In the genomic region with DNA sequence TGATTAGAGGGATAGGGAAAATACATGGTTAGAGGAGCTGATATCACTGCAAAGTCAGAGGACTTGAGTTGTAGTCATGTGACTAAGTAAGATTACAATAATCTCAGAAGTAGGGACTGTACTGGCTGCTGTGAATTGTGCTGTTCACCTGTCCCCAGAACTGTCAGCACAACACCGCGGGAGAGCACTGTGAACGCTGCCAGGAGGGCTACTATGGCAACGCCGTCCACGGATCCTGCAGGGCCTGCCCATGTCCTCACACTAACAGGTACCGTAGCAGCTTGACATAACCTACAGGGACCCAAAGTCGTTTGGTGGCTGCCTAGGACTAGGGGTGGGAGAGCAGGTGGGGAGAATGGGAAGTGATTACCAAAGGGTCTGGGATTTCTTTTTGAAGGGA, we compare ENCODE assay signal across 13 cellular contexts.
DNase-seq lines count a peak whose midpoint lies in the region; ATAC-seq and TF ChIP-seq lines count a peak whose summit lies in the region.
"Had no signal": no experiment of that assay in that cellular context is flagged by ENCODE, and none has a peak within 500 bp of the region (broad histone marks: within the 10 kb centered on the region; RNA-seq: fewer than 3 reads in every experiment).

No MANE protein-coding gene starts in this region.

- no peak for TF ChIP-seq POLR2A in GM18505 (IDR thresholded peaks at IDR 0.05; ENCODE audit: borderline replicate concordance, extremely low read depth, insufficient read depth, insufficient read length)

- peak overlapping the region; percentile 31 for H2BK15ac ChIP-seq in neuronal stem cell (ENCODE audit: low read length)

- H3K27ac ChIP-seq in WERI-Rb-1 = no peak overlapping the region
- H3K27ac ChIP-seq in neuronal stem cell (replicated peaks; ENCODE audit: low read length) = no peak overlapping the region
- H3K27ac ChIP-seq: left lung had no signal

- no peaks in the 10 kb centered on the region for H3K9me3 Mint-ChIP-seq in activated naive CD4-positive, alpha-beta T cell treated with anti-CD3 and anti-CD28 coated beads, Interleukin-2, amount 50 U/mL, for 72 hours
- H3K9me3 Mint-ChIP-seq: activated T-helper 1 cell treated with anti-CD3 and anti-CD28 coated beads, Interleukin-12 subunit alpha, Interleukin-12 subunit beta, Interleukin-2, Interleukin-4 antibody, amounts not matched to agents 30 ng/mL and 10 ng/mL and 1 ng/mL, durations not matched to agents 14 hours and 24 hours and 36 hours had no signal

- no peaks in the 10 kb centered on the region for H3K36me3 Mint-ChIP-seq in activated naive CD4-positive, alpha-beta T cell treated with anti-CD3 and anti-CD28 coated beads, Interleukin-2, amount 50 U/mL, for 72 hours

- no peak overlapping the region for H3K18ac ChIP-seq in neuronal stem cell (ENCODE audit: low read length)

- no peak overlapping the region for H2AFZ ChIP-seq in neuronal stem cell (ENCODE audit: low read length)

- ATAC-seq in GM18505 (IDR thresholded peaks at IDR 0.05; ENCODE audit: unreplicated experiment) = no peak
- ATAC-seq in GM21825 (IDR thresholded peaks at IDR 0.05; ENCODE audit: unreplicated experiment) = no peak
- no peak for ATAC-seq in activated naive CD4-positive, alpha-beta T cell treated with anti-CD3 and anti-CD28 coated beads, Interleukin-2, amount 50 U/mL, for 72 hours
- ATAC-seq: left lung had no signal

- DNase-seq in LNCaP clone FGC (ENCODE audit: low read depth) = peak; percentile 13
- DNase-seq in NCI-H2081 treated with DMSO at 0.1 percent for 48 hours (lab: John Stamatoyannopoulos, UW) = peak; percentile 79
- peak; percentile 33 for DNase-seq in WERI-Rb-1
- DNase-seq in neuronal stem cell (ENCODE audit: low spot score) = no peak
- no peak for DNase-seq in COLO829 (ENCODE audit: low spot score)
- DNase-seq in activated naive CD4-positive, alpha-beta T cell treated with anti-CD3 and anti-CD28 coated beads, Interleukin-2, amount 50 U/mL, for 72 hours (ENCODE audit: low spot score in 2 of 2) = no peak
- DNase-seq: activated CD4-positive, alpha-beta T cell treated with anti-CD3 and anti-CD28 coated beads, Interleukin-2, amount 50 U/mL, for 48 hours; Kasumi-1; left lung; tibial artery had no signal

- H3K9me3 ChIP-seq in WERI-Rb-1 (ENCODE audit: severe bottlenecking) (no peaks in the 10 kb centered on the region), neuronal stem cell (replicated peaks in 1 of 2; ENCODE audit: control insufficient read depth in 2 of 2, insufficient read depth in 1 of 2, low read depth in 1 of 2, low read length in 2 of 2) (no peaks in the 10 kb centered on the region)
- H3K9me3 ChIP-seq: left lung, tibial artery had no signal

- H3K36me3 ChIP-seq in WERI-Rb-1 = no peaks in the 10 kb centered on the region
- no peaks in the 10 kb centered on the region for H3K36me3 ChIP-seq in neuronal stem cell (replicated peaks in 1 of 2; ENCODE audit: control insufficient read depth in 2 of 2, insufficient read depth in 2 of 2, low read length in 2 of 2)
- H3K36me3 ChIP-seq: left lung, tibial artery had no signal

- H4K91ac ChIP-seq in neuronal stem cell (ENCODE audit: low read depth, low read length, poor library complexity) = no peak overlapping the region

- H2BK5ac ChIP-seq in neuronal stem cell (ENCODE audit: low read length) = no peak overlapping the region

- no peak overlapping the region for H3K4me2 ChIP-seq in neuronal stem cell (ENCODE audit: insufficient read depth, low read length, poor library complexity, severe bottlenecking)

- peak overlapping the region; percentile 33 for H3K14ac ChIP-seq in neuronal stem cell (ENCODE audit: low read length)

- peak overlapping the region; percentile 32 for H2AK5ac ChIP-seq in neuronal stem cell (ENCODE audit: low read depth, low read length)

- H2BK120ac ChIP-seq in neuronal stem cell (ENCODE audit: low read depth, low read length) = no peak overlapping the region

- no peak overlapping the region for H3K9ac ChIP-seq in neuronal stem cell (ENCODE audit: low read depth, low read length, poor library complexity)

- H3K4me3 ChIP-seq in LNCaP clone FGC (ENCODE audit: low read depth, low read length) (no peak overlapping the region), WERI-Rb-1 (ENCODE audit: low read depth, low read length) (no peak overlapping the region), neuronal stem cell (ENCODE audit: low read length in 2 of 2) (no peak overlapping the region)
- H3K4me3 ChIP-seq: left lung, tibial artery had no signal

- peak overlapping the region in 1 of 2 donors; percentile 53 for H3K27ac Mint-ChIP-seq in activated naive CD4-positive, alpha-beta T cell treated with anti-CD3 and anti-CD28 coated beads, Interleukin-2, amount 50 U/mL, for 72 hours
- H3K27ac Mint-ChIP-seq: activated T-helper 1 cell treated with anti-CD3 and anti-CD28 coated beads, Interleukin-12 subunit alpha, Interleukin-12 subunit beta, Interleukin-2, Interleukin-4 antibody, amounts not matched to agents 30 ng/mL and 10 ng/mL and 1 ng/mL, durations not matched to agents 14 hours and 24 hours and 36 hours had no signal

- TF ChIP-seq CTCF in LNCaP clone FGC (IDR thresholded peaks at IDR 0.05; ENCODE audit: control insufficient read depth, extremely low read depth, insufficient read depth) (no peak), WERI-Rb-1 (IDR thresholded peaks at IDR 0.05; ENCODE audit: low read depth, low read length) (no peak)

- no peaks in the 10 kb centered on the region for H3K27me3 ChIP-seq in WERI-Rb-1 (ENCODE audit: insufficient read depth, low read depth, severe bottlenecking)
- peaks cover 0 to 4% (median 0%) of the 10 kb centered on the region in 3 experiments for H3K27me3 ChIP-seq in neuronal stem cell (ENCODE audit: control insufficient read depth in 3 of 3, insufficient read depth in 3 of 3, low read depth in 1 of 3, low read length in 3 of 3)
- H3K27me3 ChIP-seq: left lung, tibial artery had no signal

- peaks cover 0 to 12% of the 10 kb centered on the region in 2 donors for H3K4me1 ChIP-seq in neuronal stem cell (ENCODE audit: control insufficient read depth in 2 of 2, insufficient read depth in 1 of 2, low read depth in 1 of 2, low read length in 2 of 2)

- no peak overlapping the region for H2BK12ac ChIP-seq in neuronal stem cell (ENCODE audit: low read length)

- H3K23ac ChIP-seq in neuronal stem cell (ENCODE audit: low read depth, low read length, poor library complexity) = no peak overlapping the region

- H3K79me1 ChIP-seq in neuronal stem cell (ENCODE audit: low read depth, low read length) = no peaks in the 10 kb centered on the region

- H3K4ac ChIP-seq in neuronal stem cell (ENCODE audit: low read length) = no peak overlapping the region

- no CpG with 5 or more reads among the region's 8 CpGs for WGBS in neuronal stem cell (ENCODE audit: extremely low coverage in 2 of 2, insufficient read length in 2 of 2, insufficient replicate concordance in 1 of 2), 2 donors

- no peak overlapping the region for H4K8ac ChIP-seq in neuronal stem cell (ENCODE audit: low read depth, low read length)

Comparison
In these comparisons a context has a peak if more than half of its experiments do, and no peak if none do; other contexts are left out.
1. DNase-seq: peak in LNCaP clone FGC (single experiment), NCI-H2081 treated with DMSO at 0.1 percent for 48 hours (single experiment) and WERI-Rb-1 (single experiment); none in neuronal stem cell (single experiment), COLO829 (single experiment) and activated naive CD4-positive, alpha-beta T cell treated with anti-CD3 and anti-CD28 coated beads, Interleukin-2, amount 50 U/mL, for 72 hours (0 of 2).